Comparison of ENCODE assay signal across 22 cellular contexts in genomic region chr11:120586072-120586471, GRCh38.
"Had no signal": no experiment of that assay in that cellular context is flagged by ENCODE, and none has a peak within 500 bp of the region (broad histone marks: within the 10 kb centered on the region; RNA-seq: fewer than 3 reads in every experiment).

No MANE protein-coding gene starts in this region.

- H3K4me3 Mint-ChIP-seq: immature natural killer cell; natural killer cell; neural crest cell; stimulated activated naive CD8-positive, alpha-beta T cell treated with anti-CD3 and anti-CD28 coated beads, Interleukin-15, Interleukin-2, amounts not matched to agents 100 ng/mL and 50 ng/mL, for 24 hours had no signal

- H3K27ac ChIP-seq: dorsolateral prefrontal cortex, lower lobe of right lung, neutrophil, pancreas, right lobe of liver, transverse colon, upper lobe of right lung, uterus had no signal

- H3K36me3 ChIP-seq: lower lobe of right lung, neutrophil, pancreas, right lobe of liver, transverse colon, upper lobe of right lung, uterus had no signal

- DNase-seq: effector CD4-positive, alpha-beta T cell; hypothalamus; immature natural killer cell; islet precursor cell; left ventricle myocardium superior; natural killer cell; right lobe of liver; small intestine; stimulated activated CD4-positive, alpha-beta T cell treated with anti-CD3 and anti-CD28 coated beads, Interleukin-12 subunit alpha, Interleukin-12 subunit beta, amount 100 ng/mL, for 4 hours; stimulated activated CD4-positive, alpha-beta T cell treated with anti-CD3 and anti-CD28 coated beads, Interleukin-1b, Interleukin-23, amount 100 ng/mL, for 48 hours; stimulated activated CD4-positive, alpha-beta T cell treated with anti-CD3 and anti-CD28 coated beads, Interleukin-4, amount 100 ng/mL, for 1 hour; stimulated activated CD8-positive, alpha-beta memory T cell treated with anti-CD3 and anti-CD28 coated beads, Interleukin-4, amount 100 ng/mL, for 48 hours; transverse colon; uterus had no signal

- H3K27me3 ChIP-seq: dorsolateral prefrontal cortex, neutrophil, pancreas, upper lobe of right lung had no signal

- H3K4me1 ChIP-seq: lower lobe of right lung, pancreas, right lobe of liver, transverse colon, upper lobe of right lung, uterus had no signal

- ATAC-seq: left ventricle myocardium superior, lower lobe of right lung, natural killer cell, pancreas, right lobe of liver, upper lobe of right lung had no signal

- H3K27ac Mint-ChIP-seq: immature natural killer cell; progenitor cell of endocrine pancreas; stimulated activated naive CD8-positive, alpha-beta T cell treated with anti-CD3 and anti-CD28 coated beads, Interleukin-15, Interleukin-2, amounts not matched to agents 100 ng/mL and 50 ng/mL, for 24 hours had no signal

- H3K9me3 ChIP-seq: lower lobe of right lung, neutrophil, pancreas, right lobe of liver, uterus had no signal

- H3K4me1 Mint-ChIP-seq: neural crest cell had no signal

- H3K4me3 ChIP-seq: dorsolateral prefrontal cortex, lower lobe of right lung, pancreas, right lobe of liver, transverse colon, upper lobe of right lung, uterus had no signal

- H3K36me3 Mint-ChIP-seq: natural killer cell had no signal
